ENCODE assay signal across 23 cellular contexts in genomic region chr1:38039386-38039933, GRCh38. TPM values are rescaled to one million over a fixed set of nuclear protein-coding genes. Genes with fewer than 3 reads are reported as not detected.
DNase-seq lines count a peak whose midpoint lies in the region; FAIRE-seq and TF ChIP-seq lines count a peak whose summit lies in the region.
"Had no signal": no experiment of that assay in that cellular context is flagged by ENCODE, and none has a peak within 500 bp of the region (broad histone marks: within the 10 kb centered on the region; RNA-seq: fewer than 3 reads in every experiment).

No MANE protein-coding gene starts in this region.

- H4K91ac ChIP-seq in trophoblast cell (ENCODE audit: low read depth, low read length), result no peak overlapping the region

- H3K36me3 ChIP-seq in A673 (ENCODE audit: insufficient read depth, low read length, poor library complexity, severe bottlenecking) (peaks cover 38% of the 10 kb centered on the region), osteoblast (ENCODE audit: insufficient read depth, low read length) (no peaks in the 10 kb centered on the region), trophoblast cell (ENCODE audit: control insufficient read depth in 1 of 2, insufficient read depth in 2 of 2, low read length in 2 of 2) (peaks cover 0 to 2% of the 10 kb centered on the region in 2 experiments)
- H3K36me3 ChIP-seq: HAP-1 had no signal

- H2AFZ ChIP-seq in osteoblast (ENCODE audit: low read length), result no peak overlapping the region
- H2AFZ ChIP-seq in trophoblast cell (ENCODE audit: insufficient read depth, low read length, poor library complexity), result no peak overlapping the region

- no peak overlapping the region for H2BK120ac ChIP-seq in trophoblast cell (ENCODE audit: insufficient read depth, low read length, poor library complexity)

- no peak overlapping the region for H3K18ac ChIP-seq in trophoblast cell (ENCODE audit: low read length)

- BruUV-seq in A673 (replicated peaks; lab: Mats Ljungman, UMichigan), result no TSS peak

- H3K23ac ChIP-seq in trophoblast cell (ENCODE audit: low read length), result no peak overlapping the region

- peaks cover 7% of the 10 kb centered on the region for H4K20me1 ChIP-seq in osteoblast (ENCODE audit: insufficient read depth, low read length)

- no peak for TF ChIP-seq CTCF in A673 (conservative IDR thresholded peaks at IDR 0.05; ENCODE audit: low read depth, low read length)
- no peak for TF ChIP-seq CTCF in osteoblast (IDR thresholded peaks at IDR 0.05; ENCODE audit: extremely low read depth, low read depth, low read length)

- no peak overlapping the region for H2BK5ac ChIP-seq in trophoblast cell (ENCODE audit: low read depth, low read length, poor library complexity)

- H4K12ac ChIP-seq in trophoblast cell (ENCODE audit: low read depth, low read length), result no peak overlapping the region

- H3K4ac ChIP-seq in trophoblast cell (ENCODE audit: low read depth, low read length), result no peak overlapping the region

- H2BK12ac ChIP-seq in trophoblast cell (ENCODE audit: low read length), result no peak overlapping the region

- no CpG with 5 or more reads among the region's 15 CpGs for WGBS in trophoblast cell (ENCODE audit: extremely low coverage, insufficient coverage, insufficient read length)

- no peak overlapping the region for H3K14ac ChIP-seq in trophoblast cell (ENCODE audit: low read length)

- CTCF ChIA-PET in A673 (lab: Charles Lee), result interaction anchor here (1.3 kb wide), 1 partner anchor 32 kb away, joined by 9 read pairs; no protein-coding TSS in a partner anchor

- peak; percentile 62 for FAIRE-seq in GM12892 (lab: Jason Lieb, UNC)

- H2AK5ac ChIP-seq in trophoblast cell (ENCODE audit: low read length), result no peak overlapping the region

- H3K4me3 ChIP-seq in A673 (ENCODE audit: low read depth, low read length, poor library complexity, severe bottlenecking) (peak overlapping the region; percentile 13), osteoblast (ENCODE audit: insufficient read depth, low read length) (no peak overlapping the region), trophoblast cell (ENCODE audit: low read depth, low read length) (no peak overlapping the region)
- H3K4me3 ChIP-seq: HAP-1 had no signal

- H3K27ac ChIP-seq in A673 (ENCODE audit: low read depth, low read length, poor library complexity, severe bottlenecking), result peak overlapping the region; percentile 93
- H3K27ac ChIP-seq in caudate nucleus (ENCODE audit: low read depth, low read length), result peak overlapping the region; percentile 36
- no peak overlapping the region for H3K27ac ChIP-seq in osteoblast (ENCODE audit: low read depth, low read length)
- no peak overlapping the region for H3K27ac ChIP-seq in trophoblast cell (ENCODE audit: low read depth, low read length)

- no peak overlapping the region for H3K9ac ChIP-seq in trophoblast cell (ENCODE audit: low read length)
- H3K9ac ChIP-seq: SK-N-SH had no signal

- intact Hi-C loops in A673 (cut with micrococcal nuclease; ENCODE audit: unreplicated experiment), result no loop called here

- DNase-seq in A673 (ENCODE audit: low spot score), result peak; percentile 69
- DNase-seq in GM12892 (ENCODE audit: insufficient read length), result no peak
- peak in 7 of 61 donors; percentile 3 to 61 (median 27) for DNase-seq in caudate nucleus (lab: John Stamatoyannopoulos, UW)
- peak; percentile 69 for DNase-seq in osteoblast (ENCODE audit: insufficient read length, low spot score, missing footprints)
- DNase-seq in trophoblast cell, result no peak
- no peak for DNase-seq in NAMALWA (ENCODE audit: low spot score)
- DNase-seq in NCI-H345 treated with DMSO at 0.1 percent for 48 hours (lab: John Stamatoyannopoulos, UW; ENCODE audit: unreplicated experiment), result no peak
- no peak for DNase-seq in HUDEP-2 (lab: John Stamatoyannopoulos, UW; ENCODE audit: unreplicated experiment in 76 of 76)
- DNase-seq: GDM1; Kasumi-1; MM.1S; NCI-H1092 treated with DMSO at 0.1 percent for 48 hours; NCI-H146; NCI-H2081; NCI-H2171 treated with DMSO at 0.1 percent for 48 hours; NK-92 treated with Interleukin-12 subunit alpha and Interleukin-12 subunit beta, amount 100 ng/mL, for 24 hours; OCI-M1; SHP77; SK-N-SH had no signal

- H3K27me3 ChIP-seq in A673 (replicated peaks; ENCODE audit: insufficient read depth, low read depth, low read length, poor library complexity) (no peaks in the 10 kb centered on the region), osteoblast (ENCODE audit: insufficient read depth, low read length) (peaks cover 40% of the 10 kb centered on the region), trophoblast cell (ENCODE audit: insufficient read depth, low read length) (peaks cover 14% of the 10 kb centered on the region)

- TF ChIP-seq POLR2A in GM12892 (IDR thresholded peaks at IDR 0.05; ENCODE audit: low read depth, low read length), result no peak

- peaks cover 50% of the 10 kb centered on the region for H3K4me1 ChIP-seq in A673 (ENCODE audit: insufficient read depth, low read length, poor library complexity, severe bottlenecking)
- H3K4me1 ChIP-seq in osteoblast (ENCODE audit: insufficient read depth, low read length), result peaks cover 10% of the 10 kb centered on the region
- H3K4me1 ChIP-seq in trophoblast cell (ENCODE audit: control insufficient read depth in 1 of 2, insufficient read depth in 2 of 2, low read length in 2 of 2), result no peaks in the 10 kb centered on the region
- H3K4me1 ChIP-seq: HAP-1 had no signal

- no peaks in the 10 kb centered on the region for H3K79me2 ChIP-seq in osteoblast (ENCODE audit: insufficient read depth, low read length)
- H3K79me2 ChIP-seq in trophoblast cell (ENCODE audit: control insufficient read depth, insufficient read depth, low read length, poor library complexity), result no peaks in the 10 kb centered on the region

- H3K4me2 ChIP-seq in osteoblast (ENCODE audit: insufficient read depth, low read length) (peak overlapping the region; percentile 61), trophoblast cell (ENCODE audit: low read length) (no peak overlapping the region)
- H3K4me2 ChIP-seq: SK-N-SH had no signal

- H3K79me1 ChIP-seq in trophoblast cell (ENCODE audit: low read length), result no peaks in the 10 kb centered on the region

- no peaks in the 10 kb centered on the region for H3K9me3 ChIP-seq in A673 (ENCODE audit: low read depth, low read length, poor library complexity, severe bottlenecking)
- H3K9me3 ChIP-seq in osteoblast (ENCODE audit: low read depth, low read length), result no peaks in the 10 kb centered on the region
- H3K9me3 ChIP-seq in trophoblast cell (ENCODE audit: insufficient read depth, low read depth, low read length), result no peaks in the 10 kb centered on the region
- H3K9me3 ChIP-seq: HAP-1, SK-N-SH had no signal

- POLR2A ChIA-PET in A673 (lab: Charles Lee; ENCODE audit: low non-redundant PET), result interaction anchor here (0.5 to 1.0 kb wide), 3 partner anchors 12 to 348 kb away, joined by 3 to 4 read pairs (median 3); no protein-coding TSS in a partner anchor

- H4K8ac ChIP-seq in trophoblast cell (ENCODE audit: low read depth, low read length), result no peak overlapping the region

RNA-seq across cellular contexts. Expression of gene POU3F1, which starts 7.1 kb away (rescaled TPM):
- total RNA-seq in A673 (2021) (83.3 and 92.9 TPM in 2 replicates), osteoblast (under 0.01 TPM in 2 replicates)
- 0.19 TPM for polyA plus RNA-seq in GM12892 (2012; ENCODE audit: missing spikeins)
- 0.44 and 0.46 TPM in 2 replicates for polyA plus RNA-seq in trophoblast cell (2013)
- total RNA-seq: NCI-H460, RPMI7951 had no signal
- polyA plus RNA-seq: CD14-positive monocyte, SK-N-SH had no signal

RNA-seq across cellular contexts. Expression of gene UTP11, which starts 26.9 kb away (rescaled TPM):
- total RNA-seq in A673 (2021) (109 and 113 TPM in 2 replicates), osteoblast (38.7 and 39.8 TPM in 2 replicates)
- 44.4 TPM for polyA plus RNA-seq in GM12892 (2012; ENCODE audit: missing spikeins)
- 56.4 and 56.8 TPM in 2 replicates for polyA plus RNA-seq in trophoblast cell (2013)

RNA-seq across cellular contexts. Expression of gene FHL3, which starts 34.1 kb away (rescaled TPM):
- total RNA-seq in A673 (2021) (89.5 and 106 TPM in 2 replicates), osteoblast (21.4 and 25.6 TPM in 2 replicates)
- 9.3 TPM for polyA plus RNA-seq in GM12892 (2012; ENCODE audit: missing spikeins)
- polyA plus RNA-seq in trophoblast cell (2013), result 56.9 and 57.3 TPM in 2 replicates

RNA-seq across cellular contexts. Expression of gene SF3A3, which starts 49.6 kb away (rescaled TPM):
- total RNA-seq in A673 (2021) (184 and 194 TPM in 2 replicates), osteoblast (68.7 and 76.7 TPM in 2 replicates)
- 78.0 TPM for polyA plus RNA-seq in GM12892 (2012; ENCODE audit: missing spikeins)
- polyA plus RNA-seq in trophoblast cell (2013), result 33.9 and 37.1 TPM in 2 replicates

Comparison
In these comparisons a context has a peak if more than half of its experiments do, and no peak if none do; other contexts are left out.
1. DNase-seq: peak in A673 (single experiment) and osteoblast (single experiment); none in GM12892 (single experiment), trophoblast cell (0 of 2), NAMALWA (single experiment), NCI-H345 treated with DMSO at 0.1 percent for 48 hours (single experiment) and HUDEP-2 (0 of 76).
2. H3K27ac ChIP-seq: peak in A673 (single experiment) and caudate nucleus (single experiment); none in osteoblast (single experiment) and trophoblast cell (single experiment).
3. RNA of gene POU3F1, which starts 7.1 kb away (total RNA-seq): 83.3 to 92.9 TPM in A673; under 0.01 TPM in osteoblast; every median in the first group is over 10 times any median in the second.